ENCODE assay signal across 9 cellular contexts in the genomic region with DNA sequence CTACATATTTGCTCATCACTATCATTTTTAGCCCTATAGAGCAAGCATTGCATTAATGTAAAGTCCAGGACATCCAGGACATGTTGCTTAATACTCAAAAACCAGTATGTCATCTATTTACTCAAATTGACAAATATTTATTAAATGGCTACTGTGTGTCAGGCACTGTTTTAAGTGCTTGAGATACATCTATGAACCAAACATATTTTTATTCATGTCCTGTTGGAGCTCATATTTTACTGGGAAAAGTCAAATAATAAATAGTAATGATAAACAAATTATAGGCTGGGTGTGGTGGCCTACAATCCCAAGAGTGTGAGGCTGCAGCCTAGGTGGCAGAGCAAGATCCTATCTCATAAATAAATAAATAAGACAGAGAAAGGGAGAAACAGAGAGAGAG.
"Had no signal": no experiment of that assay in that cellular context is flagged by ENCODE, and none has a peak within 500 bp of the region (broad histone marks: within the 10 kb centered on the region; RNA-seq: fewer than 3 reads in every experiment).

No MANE protein-coding gene starts in this region.

- ATAC-seq: GM23338, HepG2, K562 had no signal

- DNase-seq: H9, HCEC 1CT, KG1 had no signal

- FAIRE-seq: H1, H54, HepG2, K562 had no signal

- H3K27ac ChIP-seq: HL-60 had no signal

- H3K4me2 ChIP-seq: GM23338 had no signal

- H3K4me3 ChIP-seq: GM23338, K562 had no signal
